ENCODE assay signal across 11 cellular contexts in genomic region chr1:157806431-157807149, GRCh38. TPM values are rescaled to one million over a fixed set of nuclear protein-coding genes. Genes with fewer than 3 reads are reported as not detected.
DNase-seq lines count a peak whose midpoint lies in the region; ATAC-seq and TF ChIP-seq lines count a peak whose summit lies in the region.
"Had no signal": no experiment of that assay in that cellular context is flagged by ENCODE, and none has a peak within 500 bp of the region (broad histone marks: within the 10 kb centered on the region; RNA-seq: fewer than 3 reads in every experiment).

No MANE protein-coding gene starts in this region.

- no peaks in the 10 kb centered on the region for H3K9me3 ChIP-seq in BE2C

- H3K27me3 ChIP-seq in BE2C, result no peaks in the 10 kb centered on the region

- no peaks in the 10 kb centered on the region for H3K4me1 ChIP-seq in BE2C
- H3K4me1 ChIP-seq: parathyroid adenoma had no signal

- no peaks in the 10 kb centered on the region for H3K36me3 ChIP-seq in BE2C

- TF ChIP-seq CTCF in BE2C (IDR thresholded peaks at IDR 0.05; ENCODE audit: low read depth, low read length), result no peak

- DNase-seq in myocyte (ENCODE audit: low read depth) (peak; percentile 0), NCI-H2081 (lab: John Stamatoyannopoulos, UW) (no peak), BE2C (no peak), COLO829 (ENCODE audit: low spot score) (no peak), hepatic stellate cell (ENCODE audit: low spot score) (no peak)
- DNase-seq: cortex of kidney had no signal

- peak; percentile 75 for ATAC-seq in GM18870 (IDR thresholded peaks at IDR 0.05; ENCODE audit: unreplicated experiment)
- ATAC-seq in GM21619 (IDR thresholded peaks at IDR 0.05; ENCODE audit: unreplicated experiment), result peak; percentile 90
- peak; percentile 86 for ATAC-seq in HG03378 (IDR thresholded peaks at IDR 0.05; ENCODE audit: unreplicated experiment)

- no peak overlapping the region for H3K4me3 ChIP-seq in BE2C (ENCODE audit: low read depth, low read length)

RNA-seq across cellular contexts. Expression of gene FCRL1, which starts 13.3 kb away (rescaled TPM):
- total RNA-seq in myocyte, result not detected in 2 replicates
- polyA plus RNA-seq in myocyte (2012), result not detected
- polyA plus RNA-seq in BE2C (2012; ENCODE audit: insufficient read depth, insufficient read length, low read depth), result not detected
- total RNA-seq: G401 had no signal

RNA-seq across cellular contexts. Expression of gene FCRL2, which starts 29.7 kb away (rescaled TPM):
- not detected in 2 replicates for total RNA-seq in myocyte
- polyA plus RNA-seq in myocyte (2012), result not detected
- polyA plus RNA-seq in BE2C (2012; ENCODE audit: insufficient read depth, insufficient read length, low read depth), result not detected
- total RNA-seq: G401 had no signal

RNA-seq across cellular contexts. Expression of gene CD5L, which starts 35.0 kb away (rescaled TPM):
- not detected in 2 replicates for total RNA-seq in myocyte
- polyA plus RNA-seq in myocyte (2012), result not detected
- polyA plus RNA-seq in BE2C (2012; ENCODE audit: insufficient read depth, insufficient read length, low read depth), result not detected
- total RNA-seq: G401 had no signal
